ENCODE assay signal across 12 cellular contexts in the genomic region with DNA sequence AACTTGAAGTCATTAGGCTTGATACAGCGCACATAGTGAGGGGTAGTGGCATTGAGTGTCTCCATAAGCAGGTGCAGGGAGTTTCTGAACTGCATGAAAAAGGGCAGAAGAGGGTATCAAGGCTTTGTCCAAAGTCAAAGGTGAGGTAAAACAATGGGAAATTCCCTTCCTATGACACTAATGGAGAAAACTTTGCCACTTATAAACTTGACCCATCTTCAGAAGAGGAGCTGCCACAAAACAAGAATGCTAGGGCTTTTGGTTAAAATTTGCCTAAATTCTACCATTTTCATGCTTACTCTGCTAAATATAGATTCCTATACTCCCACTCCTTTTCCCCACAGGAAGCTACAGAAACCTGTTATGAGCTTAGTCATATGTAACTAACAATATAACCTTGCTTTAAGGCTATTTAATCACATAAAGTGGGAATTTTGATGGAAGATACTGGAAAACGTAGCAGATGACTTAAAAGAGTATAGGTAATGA.
A peak's percentile ranks its signal among the peaks of the same experiment; 100 is the strongest.
DNase-seq lines count a peak whose midpoint lies in the region; ATAC-seq, FAIRE-seq and TF ChIP-seq lines count a peak whose summit lies in the region.
"Had no signal": no experiment of that assay in that cellular context is flagged by ENCODE, and none has a peak within 500 bp of the region (broad histone marks: within the 10 kb centered on the region; RNA-seq: fewer than 3 reads in every experiment).

No MANE protein-coding gene starts in this region.

- no peak overlapping the region for H3K9ac ChIP-seq in endothelial cell of umbilical vein (replicated peaks; ENCODE audit: extremely low read depth, insufficient read depth, low read length)

- TF ChIP-seq CTCF in endothelial cell of umbilical vein (IDR thresholded peaks at IDR 0.05; ENCODE audit: extremely low read depth in 1 of 2, insufficient read depth in 1 of 2, low read depth in 1 of 2, low read length in 2 of 2) (no peak), left ventricle myocardium inferior (IDR thresholded peaks at IDR 0.05; ENCODE audit: borderline replicate concordance) (no peak), foreskin fibroblast (IDR thresholded peaks at IDR 0.05; ENCODE audit: low read depth, low read length) (no peak), lower lobe of right lung (IDR thresholded peaks at IDR 0.05) (no peak), OCI-LY7 (conservative IDR thresholded peaks at IDR 0.05; ENCODE audit: low read length) (no peak)

- dilution Hi-C loops in endothelial cell of umbilical vein (cut with MboI; ENCODE audit: extremely low pct_ligation_motif_present, low sequenced_read_pairs): no loop called here

- H2AFZ ChIP-seq in endothelial cell of umbilical vein (ENCODE audit: low read depth, low read length): no peak overlapping the region
- H2AFZ ChIP-seq in OCI-LY7 (ENCODE audit: low read length): no peak overlapping the region

- H3K9me3 ChIP-seq in endothelial cell of umbilical vein (replicated peaks; ENCODE audit: control insufficient read depth, insufficient read depth, low read length) (no peaks in the 10 kb centered on the region), left ventricle myocardium inferior (replicated peaks) (no peaks in the 10 kb centered on the region), lower lobe of right lung (no peaks in the 10 kb centered on the region), OCI-LY7 (ENCODE audit: low read length) (no peaks in the 10 kb centered on the region)
- H3K9me3 ChIP-seq: Caco-2 had no signal

- peak overlapping the region; percentile 59 for H3K27ac ChIP-seq in endothelial cell of umbilical vein (ENCODE audit: insufficient read depth, low read depth, low read length)
- no peak overlapping the region for H3K27ac ChIP-seq in left ventricle myocardium inferior (replicated peaks)
- no peak overlapping the region for H3K27ac ChIP-seq in lower lobe of right lung
- no peak overlapping the region for H3K27ac ChIP-seq in OCI-LY7 (ENCODE audit: low read depth, low read length, poor library complexity, severe bottlenecking)
- H3K27ac ChIP-seq: epithelial cell of prostate had no signal

- H4K20me1 ChIP-seq in endothelial cell of umbilical vein (replicated peaks; ENCODE audit: control insufficient read depth, extremely low read depth, insufficient read depth, low read length) (no peaks in the 10 kb centered on the region), OCI-LY7 (ENCODE audit: insufficient read depth, low read length) (no peaks in the 10 kb centered on the region)

- peak; percentile 24 for FAIRE-seq in endothelial cell of umbilical vein (lab: Jason Lieb, UNC)

- no peaks in the 10 kb centered on the region for H3K9me1 ChIP-seq in endothelial cell of umbilical vein (replicated peaks; ENCODE audit: control insufficient read depth, extremely low read depth, insufficient read depth, low read length)

- no peaks in the 10 kb centered on the region for H3K79me2 ChIP-seq in endothelial cell of umbilical vein (ENCODE audit: control insufficient read depth, insufficient read depth, low read length)
- H3K79me2 ChIP-seq in OCI-LY7 (ENCODE audit: insufficient read depth, low read depth, low read length): no peaks in the 10 kb centered on the region

- TF ChIP-seq POLR2A in endothelial cell of umbilical vein (IDR thresholded peaks at IDR 0.05; ENCODE audit: low read depth, low read length): no peak

- H3K4me1 ChIP-seq in endothelial cell of umbilical vein (ENCODE audit: control insufficient read depth, extremely low read depth, insufficient read depth, low read length): peaks cover 17% of the 10 kb centered on the region
- H3K4me1 ChIP-seq in left ventricle myocardium inferior: peaks cover 8% of the 10 kb centered on the region
- H3K4me1 ChIP-seq in lower lobe of right lung: no peaks in the 10 kb centered on the region
- no peaks in the 10 kb centered on the region for H3K4me1 ChIP-seq in OCI-LY7 (ENCODE audit: insufficient read depth, low read length, poor library complexity, severe bottlenecking)
- H3K4me1 ChIP-seq: Caco-2 had no signal

- BruUV-seq in endothelial cell of umbilical vein (replicated peaks; lab: Mats Ljungman, UMichigan) (no TSS peak), OCI-LY7 (replicated peaks; lab: Mats Ljungman, UMichigan) (no TSS peak)

- ATAC-seq in GM18508 (IDR thresholded peaks at IDR 0.05; ENCODE audit: insufficient read depth, unreplicated experiment) (peak; percentile 45), GM21528 (IDR thresholded peaks at IDR 0.05; ENCODE audit: low FRiP score, unreplicated experiment) (peak; percentile 39), HG03354 (IDR thresholded peaks at IDR 0.05; ENCODE audit: poor library complexity, severe bottlenecking, unreplicated experiment) (peak; percentile 36), lower lobe of right lung (no peak)

- H3K36me3 ChIP-seq in endothelial cell of umbilical vein (ENCODE audit: control insufficient read depth in 2 of 2, extremely low read depth in 1 of 2, insufficient read depth in 2 of 2, low read length in 2 of 2): peaks cover 16 to 17% of the 10 kb centered on the region in 2 experiments
- peaks cover 37% of the 10 kb centered on the region for H3K36me3 ChIP-seq in left ventricle myocardium inferior
- peaks cover 63% of the 10 kb centered on the region for H3K36me3 ChIP-seq in lower lobe of right lung
- peaks cover 57% of the 10 kb centered on the region for H3K36me3 ChIP-seq in OCI-LY7 (ENCODE audit: insufficient read depth, low read length)

- H3K4me2 ChIP-seq in endothelial cell of umbilical vein (ENCODE audit: insufficient read depth, low read length): no peak overlapping the region
- H3K4me2 ChIP-seq in OCI-LY7 (ENCODE audit: low read length): no peak overlapping the region

- no peak overlapping the region for H3K4me3 ChIP-seq in endothelial cell of umbilical vein (replicated peaks in 1 of 3; ENCODE audit: insufficient read depth in 1 of 3, low read depth in 1 of 3, low read length in 3 of 3)
- no peak overlapping the region for H3K4me3 ChIP-seq in left ventricle myocardium inferior
- H3K4me3 ChIP-seq in foreskin fibroblast (ENCODE audit: low read depth in 1 of 2, low read length in 2 of 2): no peak overlapping the region
- H3K4me3 ChIP-seq in lower lobe of right lung: no peak overlapping the region
- no peak overlapping the region for H3K4me3 ChIP-seq in OCI-LY7 (ENCODE audit: low read depth, low read length, poor library complexity, severe bottlenecking)

- DNase-seq in endothelial cell of umbilical vein (ENCODE audit: low read depth, low spot score) (peak; percentile 52), left ventricle myocardium inferior (no peak), foreskin fibroblast (no peak), lower lobe of right lung (no peak), OCI-LY7 (ENCODE audit: low spot score) (no peak)
- DNase-seq: activated naive CD4-positive, alpha-beta T cell treated with anti-CD3 and anti-CD28 coated beads for 36 hours; Caco-2; retina had no signal

- no peaks in the 10 kb centered on the region for H3K9me2 ChIP-seq in OCI-LY7 (ENCODE audit: insufficient read depth, low read length)

- POLR2A ChIA-PET in endothelial cell of umbilical vein (lab: Charles Lee) (no interaction called here), OCI-LY7 (lab: Charles Lee) (interaction anchor here (0.6 kb wide), 1 partner anchor 61 kb away, joined by 3 read pairs; no protein-coding TSS in a partner anchor)

- intact Hi-C loops in endothelial cell of umbilical vein (cut with micrococcal nuclease) (no loop called here), left ventricle myocardium inferior (cut with micrococcal nuclease) (no loop called here), lower lobe of right lung (cut with DNase I) (no loop called here), OCI-LY7 (cut with micrococcal nuclease; ENCODE audit: unreplicated experiment) (no loop called here)

- H3K27me3 ChIP-seq in endothelial cell of umbilical vein (ENCODE audit: control insufficient read depth in 2 of 2, insufficient read depth in 2 of 2, low read length in 2 of 2): no peaks in the 10 kb centered on the region
- no peaks in the 10 kb centered on the region for H3K27me3 ChIP-seq in left ventricle myocardium inferior (ENCODE audit: low read depth)
- no peaks in the 10 kb centered on the region for H3K27me3 ChIP-seq in lower lobe of right lung (ENCODE audit: low read depth)

- CTCF ChIA-PET in endothelial cell of umbilical vein (lab: Charles Lee) (interaction anchor here (1.0 to 1.4 kb wide), 4 partner anchors 10 to 353 kb away, joined by 4 read pairs; no protein-coding TSS in a partner anchor), OCI-LY7 (lab: Charles Lee; ENCODE audit: unreplicated experiment) (no interaction called here)

TF ChIP-seq in endothelial cell of umbilical vein, 7 proteins besides CTCF, POLR2A, EP300 and RAD21:
- TF ChIP-seq JUN (IDR thresholded peaks at IDR 0.05; ENCODE audit: borderline replicate concordance, insufficient read depth, insufficient read length, low read depth) (no peak), EZH2 (IDR thresholded peaks at IDR 0.05; ENCODE audit: borderline replicate concordance, low read depth, low read length, severe bottlenecking) (no peak), FOS (IDR thresholded peaks at IDR 0.05; ENCODE audit: borderline replicate concordance, insufficient read depth, low read length) (no peak), POLR2AphosphoS5 (IDR thresholded peaks at IDR 0.05; ENCODE audit: insufficient read depth, low read depth, low read length) (no peak), MYC (IDR thresholded peaks at IDR 0.05; ENCODE audit: low read depth, low read length) (no peak), GATA2 (IDR thresholded peaks at IDR 0.05; ENCODE audit: insufficient read depth, insufficient read length, low read depth, low read length) (no peak)
- TF ChIP-seq, protein P1, sequence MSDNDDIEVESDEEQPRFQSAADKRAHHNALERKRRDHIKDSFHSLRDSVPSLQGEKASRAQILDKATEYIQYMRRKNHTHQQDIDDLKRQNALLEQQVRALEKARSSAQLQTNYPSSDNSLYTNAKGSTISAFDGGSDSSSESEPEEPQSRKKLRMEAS (IDR thresholded peaks at IDR 0.05; ENCODE audit: insufficient read depth, insufficient read length): no peak

Comparison
In these comparisons a context has a peak if more than half of its experiments do, and no peak if none do; other contexts are left out.
1. ATAC-seq: peak in GM18508 (single experiment), GM21528 (single experiment) and HG03354 (single experiment); none in lower lobe of right lung (0 of 2).